Comparison of ENCODE assay signal across 22 cellular contexts in the genomic region with DNA sequence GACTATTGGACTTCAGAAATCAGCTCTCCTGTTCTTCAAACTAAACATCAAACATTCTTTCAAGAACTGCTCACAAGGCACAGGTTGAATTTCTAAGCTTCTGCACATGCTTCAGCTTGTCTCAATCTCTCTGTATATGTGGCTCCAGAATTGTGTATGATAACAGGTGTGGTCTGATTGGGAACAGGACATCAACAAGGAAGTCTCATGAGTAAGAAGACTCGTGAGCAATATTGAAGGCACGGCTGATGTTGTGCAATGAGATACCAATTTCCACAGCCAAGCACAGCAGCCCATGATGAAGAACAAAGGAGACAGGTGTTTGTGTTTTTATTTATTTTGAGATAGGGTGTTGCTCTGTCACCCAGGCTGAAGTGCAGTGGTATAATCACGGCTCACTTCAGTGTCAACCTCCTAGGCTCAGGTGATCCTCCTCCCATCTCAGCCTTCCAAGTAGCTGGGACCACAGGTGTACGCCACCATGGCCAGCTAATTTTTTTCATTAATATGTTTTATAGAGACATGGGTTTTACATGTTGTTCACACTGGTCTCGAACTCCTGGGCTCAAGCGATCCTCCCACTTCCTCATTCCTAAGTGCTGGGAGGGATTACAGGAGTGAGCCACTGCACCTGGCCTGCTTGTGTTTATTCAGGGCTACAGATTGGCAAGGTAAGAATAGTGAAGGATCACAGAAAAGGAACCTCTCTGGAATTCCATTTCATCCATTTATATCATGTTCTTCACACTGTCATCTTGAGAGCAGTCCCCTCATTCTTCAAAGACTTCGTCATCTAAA. TPM values are rescaled to one million over a fixed set of nuclear protein-coding genes. Genes with fewer than 3 reads are reported as not detected.
A peak's percentile ranks its signal among the peaks of the same experiment; 100 is the strongest.
DNase-seq lines count a peak whose midpoint lies in the region; ATAC-seq, FAIRE-seq and TF ChIP-seq lines count a peak whose summit lies in the region.
"Had no signal": no experiment of that assay in that cellular context is flagged by ENCODE, and none has a peak within 500 bp of the region (broad histone marks: within the 10 kb centered on the region; RNA-seq: fewer than 3 reads in every experiment).

No MANE protein-coding gene starts in this region.

- intact Hi-C loops in uterus (cut with DNase I; ENCODE audit: low total_unique reads): no loop called here

- no peak overlapping the region for H2BK15ac ChIP-seq in mesendoderm (replicated peaks; ENCODE audit: low read depth)

- H3K9ac ChIP-seq in mesendoderm (ENCODE audit: low read length): no peak overlapping the region

- H3K79me1 ChIP-seq in mesendoderm (ENCODE audit: low read length): no peaks in the 10 kb centered on the region

- no peaks in the 10 kb centered on the region for H3K36me3 ChIP-seq in bronchial epithelial cell (ENCODE audit: control insufficient read depth, insufficient read depth, low read length)
- H3K36me3 ChIP-seq in mesendoderm (ENCODE audit: control insufficient read depth, insufficient read depth, low read length): no peaks in the 10 kb centered on the region
- H3K36me3 ChIP-seq in uterus: no peaks in the 10 kb centered on the region

- H3K4me1 ChIP-seq in mesendoderm (ENCODE audit: control insufficient read depth, low read depth, low read length): no peaks in the 10 kb centered on the region
- no peaks in the 10 kb centered on the region for H3K4me1 ChIP-seq in uterus

- no CpG with 5 or more reads among the region's 7 CpGs for WGBS in mesendoderm (ENCODE audit: extremely low coverage, insufficient coverage, low lambda C conversion rate)

- DNase-seq in COLO668 (lab: John Stamatoyannopoulos, UW; ENCODE audit: unreplicated experiment) (peak; percentile 10), LoVo (ENCODE audit: low spot score) (peak; percentile 33), bronchial epithelial cell (ENCODE audit: low read depth) (peak; percentile 99), mesendoderm (peak; percentile 11), cerebellar nuclear complex (lab: John Stamatoyannopoulos, UW) (no peak), uterus (no peak), OCI-M2 (lab: John Stamatoyannopoulos, UW; ENCODE audit: unreplicated experiment) (no peak)
- DNase-seq: activated CD4-positive, alpha-beta T cell treated with anti-CD3 and anti-CD28 coated beads, Interleukin-2, amount 50 U/mL, for 1 hour; activated CD8-positive, alpha-beta memory T cell treated with anti-CD3 and anti-CD28 coated beads, Interleukin-2, amount 10 ng/mL, durations not matched to agents 7 days and 5 days; activated naive CD4-positive, alpha-beta T cell treated with anti-CD3 and anti-CD28 coated beads for 36 hours; activated T-cell treated with anti-CD3 and anti-CD28 coated beads, Interleukin-2, amount 50 U/mL, for 72 hours; amniotic stem cell; glutamatergic neuron; naive thymus-derived CD8-positive, alpha-beta T cell; NCI-H1092; NCI-H2081 treated with DMSO at 0.1 percent for 48 hours; NCI-H510A; stimulated activated CD4-positive, alpha-beta T cell treated with anti-CD3 and anti-CD28 coated beads, Interleukin-4, amount 100 ng/mL, for 1 hour; T-helper 17 cell had no signal

- peak; percentile 58 for FAIRE-seq in bronchial epithelial cell (lab: Jason Lieb, UNC)
- FAIRE-seq: GM19239 had no signal

- H3K9me3 ChIP-seq in uterus: no peaks in the 10 kb centered on the region

- ATAC-seq in HG02642 (IDR thresholded peaks at IDR 0.05; ENCODE audit: poor library complexity, unreplicated experiment): no peak
- ATAC-seq: activated CD8-positive, alpha-beta memory T cell treated with anti-CD3 and anti-CD28 coated beads, Interleukin-2, amount 10 ng/mL, durations not matched to agents 7 days and 5 days; activated T-cell treated with anti-CD3 and anti-CD28 coated beads, Interleukin-2, amount 50 U/mL, for 72 hours; naive thymus-derived CD8-positive, alpha-beta T cell; stimulated activated memory B cell treated with anti-CD40 and anti-IgM and Interleukin-4, amounts not matched to agents 10 μg/mL and 1 μg/mL and 100 μg/mL, for 72 hours; T-helper 17 cell had no signal

- no peak overlapping the region for H3K4ac ChIP-seq in mesendoderm (ENCODE audit: low read depth, low read length)

- no peak for TF ChIP-seq POLR2A in uterus (IDR thresholded peaks at IDR 0.05)

- H4K5ac ChIP-seq in mesendoderm (ENCODE audit: low read length): no peak overlapping the region

- H3K23ac ChIP-seq in mesendoderm (ENCODE audit: low read length): no peak overlapping the region

- no peaks in the 10 kb centered on the region for H3K79me2 ChIP-seq in mesendoderm (ENCODE audit: control insufficient read depth, insufficient read depth, low read length)

- no peak overlapping the region for H3K56ac ChIP-seq in mesendoderm (ENCODE audit: low read length)

- TF ChIP-seq CTCF in bronchial epithelial cell (IDR thresholded peaks at IDR 0.05; ENCODE audit: insufficient read depth, low read length, severe bottlenecking): no peak
- TF ChIP-seq CTCF in uterus (IDR thresholded peaks at IDR 0.05): no peak

- H3K4me3 ChIP-seq in bronchial epithelial cell (ENCODE audit: low read depth, low read length): no peak overlapping the region
- no peak overlapping the region for H3K4me3 ChIP-seq in mesendoderm (ENCODE audit: low read length)
- H3K4me3 ChIP-seq in uterus: no peak overlapping the region

- no peak overlapping the region for H4K8ac ChIP-seq in mesendoderm (ENCODE audit: low read depth, low read length)

- H3K27ac ChIP-seq in mesendoderm (ENCODE audit: low read depth, low read length) (no peak overlapping the region), uterus (no peak overlapping the region)

- H3K4me2 ChIP-seq in mesendoderm (ENCODE audit: low read length): no peak overlapping the region

- H3K27me3 ChIP-seq in bronchial epithelial cell (ENCODE audit: control insufficient read depth, insufficient read depth, low read length): no peaks in the 10 kb centered on the region
- H3K27me3 ChIP-seq in mesendoderm (ENCODE audit: insufficient read depth, low read length, poor library complexity): no peaks in the 10 kb centered on the region
- no peaks in the 10 kb centered on the region for H3K27me3 ChIP-seq in uterus

- no peak overlapping the region for H2BK5ac ChIP-seq in mesendoderm (ENCODE audit: low read length)

- no peak overlapping the region for H2AK5ac ChIP-seq in mesendoderm (ENCODE audit: low read length)

- H2BK120ac ChIP-seq in mesendoderm (ENCODE audit: low read depth, low read length): no peak overlapping the region

- no peak overlapping the region for H3K18ac ChIP-seq in mesendoderm (ENCODE audit: low read length)

RNA-seq across cellular contexts. Expression of a gene that starts 32.2 kb away (rescaled TPM):
- total RNA-seq in bronchial epithelial cell (25.9 and 30.5 TPM in 2 replicates), uterus (10 to 100 TPM in 1 of 4 donors, 1 to 10 TPM in 2, under 1 TPM in 1; 0.29 to 13.6 (median 6.5) TPM)
- 13.8 TPM for polyA plus RNA-seq in mesendoderm (2013, experiment 1 of 2)
- polyA plus RNA-seq in mesendoderm (2013, experiment 2 of 2): 13.9 TPM

Comparison
In these comparisons a context has a peak if more than half of its experiments do, and no peak if none do; other contexts are left out.
1. DNase-seq: peak in COLO668 (single experiment), LoVo (single experiment), bronchial epithelial cell (single experiment) and mesendoderm (single experiment); none in cerebellar nuclear complex (0 of 2), uterus (0 of 2) and OCI-M2 (single experiment).